In the genomic region with DNA sequence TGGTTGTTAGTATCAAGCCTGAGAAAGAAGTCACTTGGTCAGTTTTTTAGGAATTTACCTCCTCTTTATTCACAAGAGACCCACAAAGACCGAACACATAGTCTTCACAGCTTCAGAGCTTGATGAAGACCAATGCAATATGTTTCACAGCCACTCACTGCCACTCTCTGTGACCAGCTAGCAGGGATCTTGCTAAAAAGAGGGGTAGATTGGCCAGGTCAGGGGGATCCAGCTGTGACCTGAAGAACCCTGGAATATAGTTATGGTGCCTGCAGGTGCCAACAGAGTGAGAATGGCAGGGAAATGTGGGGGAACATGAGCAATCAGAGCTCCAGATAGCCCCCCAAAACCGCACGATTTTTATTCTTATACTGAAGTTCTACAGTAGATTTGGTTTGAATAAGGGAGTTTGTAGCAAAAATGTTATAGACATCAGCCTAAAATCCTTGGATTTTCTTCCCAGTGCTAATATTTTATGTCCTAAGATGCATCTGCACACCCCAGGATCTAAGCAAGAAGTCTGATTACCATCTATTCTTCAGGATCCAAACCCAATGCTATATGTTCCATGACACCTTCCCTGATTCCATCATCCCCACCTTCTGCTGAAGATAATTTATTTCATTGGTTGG, we compare ENCODE assay signal across 20 cellular contexts. TPM values are rescaled to one million over a fixed set of nuclear protein-coding genes. Genes with fewer than 3 reads are reported as not detected.
DNase-seq lines count a peak whose midpoint lies in the region; ATAC-seq, FAIRE-seq and TF ChIP-seq lines count a peak whose summit lies in the region.
"Had no signal": no experiment of that assay in that cellular context is flagged by ENCODE, and none has a peak within 500 bp of the region (broad histone marks: within the 10 kb centered on the region; RNA-seq: fewer than 3 reads in every experiment).

No MANE protein-coding gene starts in this region.

- TF ChIP-seq POLR2A in GM18951 (IDR thresholded peaks at IDR 0.05; ENCODE audit: extremely low read depth, insufficient read depth, insufficient read length): peak; percentile 35
- TF ChIP-seq POLR2A in right lobe of liver (IDR thresholded peaks at IDR 0.05): no peak
- TF ChIP-seq POLR2A in GM12892 (IDR thresholded peaks at IDR 0.05; ENCODE audit: low read depth, low read length): no peak

- H3K9me3 ChIP-seq in OCI-LY7 (ENCODE audit: low read length) (no peaks in the 10 kb centered on the region; the same call in 1 of the 2 replicates), right lobe of liver (no peaks in the 10 kb centered on the region)

- in situ Hi-C loops in GM18951 (cut with MboI; ENCODE audit: low sequenced_read_pairs, unreplicated experiment): no loop called here

- DNase-seq in activated CD4-positive, alpha-beta memory T cell treated with anti-CD3 and anti-CD28 coated beads for 36 hours: no peak
- DNase-seq in activated CD4-positive, alpha-beta memory T cell treated with anti-CD3 and anti-CD28 coated beads, Interleukin-2, amount 10 ng/mL, durations not matched to agents 7 days and 5 days: no peak
- DNase-seq in OCI-LY7 (ENCODE audit: low spot score) (no peak), right lobe of liver (no peak), GM12892 (ENCODE audit: insufficient read length) (no peak), NCI-H1694 (lab: John Stamatoyannopoulos, UW) (no peak)
- DNase-seq: DMS79, HCEC 1CT, IMR-90, NCI-H146, NCI-H2107, NCI-H226, NCI-H526, PC-9 had no signal

- no peaks in the 10 kb centered on the region for H3K27me3 ChIP-seq in right lobe of liver

- no peak overlapping the region for H3K4me3 Mint-ChIP-seq in activated CD4-positive, alpha-beta memory T cell treated with anti-CD3 and anti-CD28 coated beads for 36 hours
- H3K4me3 Mint-ChIP-seq in activated CD4-positive, alpha-beta memory T cell treated with anti-CD3 and anti-CD28 coated beads, Interleukin-2, amount 10 ng/mL, durations not matched to agents 7 days and 5 days: no peak overlapping the region
- peak overlapping the region; percentile 26 for H3K4me3 Mint-ChIP-seq in stimulated activated memory B cell treated with anti-CD40 and anti-IgM and Interleukin-4, amounts not matched to agents 10 μg/mL and 1 μg/mL and 100 μg/mL, for 72 hours
- H3K4me3 Mint-ChIP-seq: CD14-positive monocyte had no signal

- no peak for TF ChIP-seq CTCF in OCI-LY7 (conservative IDR thresholded peaks at IDR 0.05; ENCODE audit: low read length)
- TF ChIP-seq CTCF in right lobe of liver (IDR thresholded peaks at IDR 0.05): no peak

- H3K9me3 Mint-ChIP-seq in activated CD4-positive, alpha-beta memory T cell treated with anti-CD3 and anti-CD28 coated beads for 36 hours: no peaks in the 10 kb centered on the region
- peaks cover 2% of the 10 kb centered on the region for H3K9me3 Mint-ChIP-seq in activated CD4-positive, alpha-beta memory T cell treated with anti-CD3 and anti-CD28 coated beads, Interleukin-2, amount 10 ng/mL, durations not matched to agents 7 days and 5 days
- H3K9me3 Mint-ChIP-seq in stimulated activated memory B cell treated with anti-CD40 and anti-IgM and Interleukin-4, amounts not matched to agents 10 μg/mL and 1 μg/mL and 100 μg/mL, for 72 hours: no peaks in the 10 kb centered on the region
- H3K9me3 Mint-ChIP-seq: CD14-positive monocyte had no signal

- peaks cover 63% of the 10 kb centered on the region for H4K20me1 ChIP-seq in OCI-LY7 (ENCODE audit: insufficient read depth, low read length)

- H3K4me1 ChIP-seq in OCI-LY7 (ENCODE audit: insufficient read depth, low read length, poor library complexity, severe bottlenecking) (peaks cover 99% of the 10 kb centered on the region), right lobe of liver (no peaks in the 10 kb centered on the region)

- no peak overlapping the region for H2AFZ ChIP-seq in OCI-LY7 (ENCODE audit: low read length)
- H2AFZ ChIP-seq: PC-9 had no signal

- peak overlapping the region; percentile 87 for H3K27ac Mint-ChIP-seq in activated CD4-positive, alpha-beta memory T cell treated with anti-CD3 and anti-CD28 coated beads for 36 hours
- H3K27ac Mint-ChIP-seq in activated CD4-positive, alpha-beta memory T cell treated with anti-CD3 and anti-CD28 coated beads, Interleukin-2, amount 10 ng/mL, durations not matched to agents 7 days and 5 days: no peak overlapping the region
- no peak overlapping the region for H3K27ac Mint-ChIP-seq in stimulated activated memory B cell treated with anti-CD40 and anti-IgM and Interleukin-4, amounts not matched to agents 10 μg/mL and 1 μg/mL and 100 μg/mL, for 72 hours
- H3K27ac Mint-ChIP-seq: CD14-positive monocyte had no signal

- H3K4me1 Mint-ChIP-seq in activated CD4-positive, alpha-beta memory T cell treated with anti-CD3 and anti-CD28 coated beads for 36 hours (ENCODE audit: low read depth): peaks cover 44% of the 10 kb centered on the region
- H3K4me1 Mint-ChIP-seq in activated CD4-positive, alpha-beta memory T cell treated with anti-CD3 and anti-CD28 coated beads, Interleukin-2, amount 10 ng/mL, durations not matched to agents 7 days and 5 days: peaks cover 35% of the 10 kb centered on the region
- peaks cover 99% of the 10 kb centered on the region for H3K4me1 Mint-ChIP-seq in stimulated activated memory B cell treated with anti-CD40 and anti-IgM and Interleukin-4, amounts not matched to agents 10 μg/mL and 1 μg/mL and 100 μg/mL, for 72 hours
- H3K4me1 Mint-ChIP-seq: CD14-positive monocyte had no signal

- no TSS peak for BruUV-seq in OCI-LY7 (replicated peaks; lab: Mats Ljungman, UMichigan)

- no peaks in the 10 kb centered on the region for H3K9me2 ChIP-seq in OCI-LY7 (ENCODE audit: insufficient read depth, low read length)

- H3K4me3 ChIP-seq in OCI-LY7 (ENCODE audit: low read depth, low read length, poor library complexity, severe bottlenecking) (no peak overlapping the region), right lobe of liver (no peak overlapping the region)
- H3K4me3 ChIP-seq: PC-9 had no signal

- ATAC-seq in stimulated activated memory B cell treated with anti-CD40 and anti-IgM and Interleukin-4, amounts not matched to agents 10 μg/mL and 1 μg/mL and 100 μg/mL, for 72 hours: no peak
- no peak for ATAC-seq in right lobe of liver

- intact Hi-C loops in activated CD4-positive, alpha-beta memory T cell treated with anti-CD3 and anti-CD28 coated beads for 36 hours (cut with micrococcal nuclease): loop anchor here (10.0 kb wide), 1 partner anchor 564 kb away; a partner anchor contains a TSS
- intact Hi-C loops in OCI-LY7 (cut with micrococcal nuclease; ENCODE audit: unreplicated experiment) (no loop called here), right lobe of liver (cut with DNase I) (loop anchor here in 1 of 2 donors (5.0 kb wide), 1 partner anchor 42 kb away; no protein-coding TSS in a partner anchor)

- H3K27ac ChIP-seq in OCI-LY7 (ENCODE audit: low read depth, low read length, poor library complexity, severe bottlenecking): peak overlapping the region; percentile 73
- H3K27ac ChIP-seq in right lobe of liver: no peak overlapping the region
- H3K27ac ChIP-seq: PC-9 had no signal

- POLR2A ChIA-PET in activated CD4-positive, alpha-beta memory T cell treated with anti-CD3 and anti-CD28 coated beads for 36 hours (lab: Charles Lee): interaction anchor here (1.6 to 2.4 kb wide), 3 partner anchors 8 to 47 kb away, joined by 5 to 14 read pairs (median 12); a partner anchor contains a TSS
- POLR2A ChIA-PET in activated CD4-positive, alpha-beta memory T cell treated with anti-CD3 and anti-CD28 coated beads, Interleukin-2, amount 10 ng/mL, durations not matched to agents 7 days and 5 days (lab: Charles Lee): no interaction called here
- POLR2A ChIA-PET in OCI-LY7 (lab: Charles Lee): interaction anchor here (0.8 to 24.8 kb wide), 6 partner anchors 8 to 80 kb away, joined by 3 to 577 read pairs (median 4); a partner anchor contains a TSS

- CTCF ChIA-PET in activated CD4-positive, alpha-beta memory T cell treated with anti-CD3 and anti-CD28 coated beads for 36 hours (lab: Charles Lee): interaction anchor here (0.6 to 1.2 kb wide), 9 partner anchors 9 to 87 kb away, joined by 3 to 6 read pairs (median 3); a partner anchor contains a TSS
- CTCF ChIA-PET in activated CD4-positive, alpha-beta memory T cell treated with anti-CD3 and anti-CD28 coated beads, Interleukin-2, amount 10 ng/mL, durations not matched to agents 7 days and 5 days (lab: Charles Lee): interaction anchor here (1.6 kb wide), 1 partner anchor 9 kb away, joined by 5 read pairs; a partner anchor contains a TSS
- CTCF ChIA-PET in OCI-LY7 (lab: Charles Lee; ENCODE audit: unreplicated experiment): interaction anchor here (0.6 to 1.3 kb wide), 4 partner anchors 9 to 59 kb away, joined by 3 to 5 read pairs (median 3); a partner anchor contains a TSS

- WGBS in right lobe of liver (ENCODE audit: insufficient coverage, low coverage, low lambda C conversion rate, missing lambda C conversion rate): 82% methylated on average over 3 of the region's 3 CpGs

- peak overlapping the region; percentile 96 for H3K4me2 ChIP-seq in OCI-LY7 (ENCODE audit: low read length)
- H3K4me2 ChIP-seq: PC-9 had no signal

- H3K36me3 Mint-ChIP-seq in activated CD4-positive, alpha-beta memory T cell treated with anti-CD3 and anti-CD28 coated beads for 36 hours: peaks cover 6% of the 10 kb centered on the region
- peaks cover 7% of the 10 kb centered on the region for H3K36me3 Mint-ChIP-seq in activated CD4-positive, alpha-beta memory T cell treated with anti-CD3 and anti-CD28 coated beads, Interleukin-2, amount 10 ng/mL, durations not matched to agents 7 days and 5 days (ENCODE audit: low read depth)
- peaks cover 62% of the 10 kb centered on the region for H3K36me3 Mint-ChIP-seq in stimulated activated memory B cell treated with anti-CD40 and anti-IgM and Interleukin-4, amounts not matched to agents 10 μg/mL and 1 μg/mL and 100 μg/mL, for 72 hours
- H3K36me3 Mint-ChIP-seq: CD14-positive monocyte had no signal

- H3K36me3 ChIP-seq in OCI-LY7 (ENCODE audit: insufficient read depth, low read length) (peaks cover 99% of the 10 kb centered on the region), right lobe of liver (no peaks in the 10 kb centered on the region)

- no peaks in the 10 kb centered on the region for H3K27me3 Mint-ChIP-seq in activated CD4-positive, alpha-beta memory T cell treated with anti-CD3 and anti-CD28 coated beads for 36 hours
- H3K27me3 Mint-ChIP-seq in activated CD4-positive, alpha-beta memory T cell treated with anti-CD3 and anti-CD28 coated beads, Interleukin-2, amount 10 ng/mL, durations not matched to agents 7 days and 5 days: no peaks in the 10 kb centered on the region
- H3K27me3 Mint-ChIP-seq in stimulated activated memory B cell treated with anti-CD40 and anti-IgM and Interleukin-4, amounts not matched to agents 10 μg/mL and 1 μg/mL and 100 μg/mL, for 72 hours: no peaks in the 10 kb centered on the region

- H3K79me2 ChIP-seq in OCI-LY7 (ENCODE audit: insufficient read depth, low read depth, low read length): peaks cover 100% of the 10 kb centered on the region

- no peak for FAIRE-seq in GM12892 (lab: Jason Lieb, UNC)
- FAIRE-seq: G401.6 had no signal

RNA-seq across cellular contexts. Expression of a gene that starts 8.7 kb away (rescaled TPM):
- 10 to 100 TPM; 26.9 to 28.3 TPM for total RNA-seq in activated CD4-positive, alpha-beta memory T cell treated with anti-CD3 and anti-CD28 coated beads for 36 hours
- total RNA-seq in activated CD4-positive, alpha-beta memory T cell treated with anti-CD3 and anti-CD28 coated beads, Interleukin-2, amount 10 ng/mL, durations not matched to agents 7 days and 5 days: 1 to 10 TPM; 7.7 to 7.8 TPM
- total RNA-seq in OCI-LY7 (2014; rRNA removed; shearing (Covaris generic)): 56.4 and 86.1 TPM in 2 replicates
- 285 and 315 TPM in 2 replicates for total RNA-seq in OCI-LY7 (2022)
- 1 to 10 TPM in 2 of 6 experiments, under 1 TPM in 4; 0.06 to 2.4 (median 0.63) TPM for total RNA-seq in right lobe of liver
- polyA plus RNA-seq in GM12892 (2012; ENCODE audit: missing spikeins): 151 TPM
- total RNA-seq: A172, IMR-90, SK-MEL-5 had no signal
- polyA plus RNA-seq: IMR-90 had no signal
